In genomic region chr14:37047226-37047625, GRCh38 we compare ENCODE assay signal across 27 cellular contexts.
"Had no signal": no experiment of that assay in that cellular context is flagged by ENCODE, and none has a peak within 500 bp of the region (broad histone marks: within the 10 kb centered on the region; RNA-seq: fewer than 3 reads in every experiment).

No MANE protein-coding gene starts in this region.

- H3K36me3 Mint-ChIP-seq: activated naive CD4-positive, alpha-beta T cell treated with anti-CD3 and anti-CD28 coated beads, Interleukin-2, amount 50 U/mL, for 24 hours; brain had no signal

- H3K9me3 ChIP-seq: ascending aorta, SJCRH30, SK-N-SH had no signal

- H3K27me3 Mint-ChIP-seq: activated CD8-positive, alpha-beta T cell treated with anti-CD3 and anti-CD28 coated beads for 36 hours; brain; central memory CD8-positive, alpha-beta T cell had no signal

- DNase-seq: activated CD4-positive, alpha-beta T cell treated with anti-CD3 and anti-CD28 coated beads for 4 hours; activated CD8-positive, alpha-beta memory T cell treated with anti-CD3 and anti-CD28 coated beads, Interleukin-2, amount 50 U/mL, for 48 hours; activated CD8-positive, alpha-beta T cell treated with anti-CD3 and anti-CD28 coated beads for 36 hours; activated effector memory CD4-positive, alpha-beta T cell treated with Interleukin-2 at 50 U/mL for 16 hours; activated naive CD4-positive, alpha-beta T cell; activated T-cell treated with anti-CD3 and anti-CD28 coated beads, Interleukin-2, amount 50 U/mL, for 1 hour; amniotic stem cell; Kasumi-1; NCI-H1048; NCI-H1417; NCI-H2029; NCI-H2107; NCI-H226; NCI-H526; NCI-H774; Right ventricle myocardium superior; RPMI8226; SJCRH30; SK-N-SH had no signal

- H3K27ac ChIP-seq: ascending aorta, SJCRH30 had no signal

- H3K9me3 Mint-ChIP-seq: activated CD8-positive, alpha-beta T cell treated with anti-CD3 and anti-CD28 coated beads for 36 hours; activated naive CD4-positive, alpha-beta T cell treated with anti-CD3 and anti-CD28 coated beads, Interleukin-2, amount 50 U/mL, for 24 hours; activated T-helper 1 cell treated with anti-CD3 and anti-CD28 coated beads, Interleukin-12 subunit alpha, Interleukin-12 subunit beta, Interleukin-2, Interleukin-4 antibody, amounts not matched to agents 30 ng/mL and 10 ng/mL and 1 ng/mL, durations not matched to agents 14 hours and 24 hours and 36 hours; brain; T-helper 1 cell treated with Interleukin-12 subunit alpha and Interleukin-12 subunit beta and Interleukin-4 antibody, amounts not matched to agents 30 μg/mL and 1 μg/mL, for 36 hours had no signal

- H3K4me3 ChIP-seq: ascending aorta, SJCRH30 had no signal

- H3K27ac Mint-ChIP-seq: activated CD8-positive, alpha-beta T cell treated with anti-CD3 and anti-CD28 coated beads for 36 hours; activated naive CD4-positive, alpha-beta T cell treated with anti-CD3 and anti-CD28 coated beads, Interleukin-2, amount 50 U/mL, for 24 hours; activated T-helper 1 cell treated with anti-CD3 and anti-CD28 coated beads, Interleukin-12 subunit alpha, Interleukin-12 subunit beta, Interleukin-2, Interleukin-4 antibody, amounts not matched to agents 30 ng/mL and 10 ng/mL and 1 ng/mL, durations not matched to agents 14 hours and 24 hours and 36 hours; brain; T-helper 1 cell treated with Interleukin-12 subunit alpha and Interleukin-12 subunit beta and Interleukin-4 antibody, amounts not matched to agents 30 μg/mL and 1 μg/mL, for 36 hours had no signal

- H3K4me1 Mint-ChIP-seq: activated naive CD4-positive, alpha-beta T cell treated with anti-CD3 and anti-CD28 coated beads, Interleukin-2, amount 50 U/mL, for 24 hours; brain; central memory CD8-positive, alpha-beta T cell had no signal

- H3K4me2 ChIP-seq: SK-N-SH had no signal

- H3K36me3 ChIP-seq: ascending aorta, SJCRH30 had no signal

- ATAC-seq: activated CD4-positive, CD25-positive, alpha-beta regulatory T cell treated with anti-CD3 and anti-CD28 coated beads, Interleukin-2, amount 50 U/mL, for 24 hours; activated CD8-positive, alpha-beta T cell treated with anti-CD3 and anti-CD28 coated beads for 36 hours; Panc1 had no signal

- H3K9me2 ChIP-seq: SK-N-SH had no signal

- H3K4me3 Mint-ChIP-seq: activated CD8-positive, alpha-beta T cell treated with anti-CD3 and anti-CD28 coated beads for 36 hours; activated naive CD4-positive, alpha-beta T cell treated with anti-CD3 and anti-CD28 coated beads, Interleukin-2, amount 50 U/mL, for 24 hours; activated T-helper 1 cell treated with anti-CD3 and anti-CD28 coated beads, Interleukin-12 subunit alpha, Interleukin-12 subunit beta, Interleukin-2, Interleukin-4 antibody, amounts not matched to agents 30 ng/mL and 10 ng/mL and 1 ng/mL, durations not matched to agents 14 hours and 24 hours and 36 hours; brain; central memory CD8-positive, alpha-beta T cell; T-helper 1 cell treated with Interleukin-12 subunit alpha and Interleukin-12 subunit beta and Interleukin-4 antibody, amounts not matched to agents 30 μg/mL and 1 μg/mL, for 36 hours had no signal

- H3K9ac ChIP-seq: SK-N-SH had no signal

- H3K27me3 ChIP-seq: ascending aorta, SJCRH30 had no signal
